ENCODE assay signal across 20 cellular contexts in genomic region chr5:169762338-169763095, GRCh38.
DNase-seq lines count a peak whose midpoint lies in the region; ATAC-seq, FAIRE-seq and TF ChIP-seq lines count a peak whose summit lies in the region.
"Had no signal": no experiment of that assay in that cellular context is flagged by ENCODE, and none has a peak within 500 bp of the region (broad histone marks: within the 10 kb centered on the region; RNA-seq: fewer than 3 reads in every experiment).

No MANE protein-coding gene starts in this region.

- H3K4me1 Mint-ChIP-seq in GM23338, result peaks cover 22% of the 10 kb centered on the region; the same call in 2 of the 3 replicates
- H3K4me1 Mint-ChIP-seq in glutamatergic neuron (ENCODE audit: low read depth, unreplicated experiment), result peaks cover 33% of the 10 kb centered on the region
- H3K4me1 Mint-ChIP-seq: stimulated activated naive CD8-positive, alpha-beta T cell treated with anti-CD3 and anti-CD28 coated beads, Interleukin-15, amount 100 ng/mL, for 72 hours had no signal

- CTCF ChIA-PET in A673 (lab: Charles Lee), result no interaction called here

- FAIRE-seq in RCC 7860 (lab: Jason Lieb, UNC), result no peak
- FAIRE-seq: islet of Langerhans, small intestine had no signal

- H3F3A ChIP-seq in GM23338 (replicated peaks; ENCODE audit: low read depth), result no peaks in the 10 kb centered on the region

- no peaks in the 10 kb centered on the region for H3K9me2 ChIP-seq in GM23338 (ENCODE audit: insufficient read depth)

- peaks cover 2% of the 10 kb centered on the region for H3K27me3 Mint-ChIP-seq in GM23338 (ENCODE audit: insufficient read depth, low read depth, poor library complexity)
- peaks cover 3% of the 10 kb centered on the region for H3K27me3 Mint-ChIP-seq in glutamatergic neuron (ENCODE audit: unreplicated experiment)
- H3K27me3 Mint-ChIP-seq: stimulated activated naive CD8-positive, alpha-beta T cell treated with anti-CD3 and anti-CD28 coated beads, Interleukin-15, amount 100 ng/mL, for 72 hours had no signal

- peak; percentile 44 for DNase-seq in A673 (ENCODE audit: low spot score)
- DNase-seq in GM23338 (ENCODE audit: low spot score), result no peak
- DNase-seq in adipocyte (ENCODE audit: low read depth), result peak; percentile 24
- DNase-seq in glutamatergic neuron, result no peak
- DNase-seq in NCI-H1694 (lab: John Stamatoyannopoulos, UW), result no peak
- no peak for DNase-seq in RCC 7860 (ENCODE audit: low spot score)
- DNase-seq in NCI-H82 treated with DMSO at 0.1 percent for 48 hours (lab: John Stamatoyannopoulos, UW; ENCODE audit: unreplicated experiment), result no peak
- no peak for DNase-seq in RKO (ENCODE audit: low spot score)
- DNase-seq: activated CD4-positive, alpha-beta T cell treated with anti-CD3 and anti-CD28 coated beads, Interleukin-2, amount 50 U/mL, for 48 hours; activated effector memory CD4-positive, alpha-beta T cell treated with Interleukin-2 at 50 U/mL for 16 hours; brain microvascular endothelial cell; DMS153; effector CD8-positive, alpha-beta T cell; ovary; SHP77; small intestine; stimulated activated naive CD8-positive, alpha-beta T cell treated with anti-CD3 and anti-CD28 coated beads, Interleukin-15, amount 100 ng/mL, for 72 hours had no signal

- no peak overlapping the region for H3K4me3 Mint-ChIP-seq in GM23338
- H3K4me3 Mint-ChIP-seq in glutamatergic neuron (ENCODE audit: unreplicated experiment), result no peak overlapping the region
- H3K4me3 Mint-ChIP-seq: stimulated activated naive CD8-positive, alpha-beta T cell treated with anti-CD3 and anti-CD28 coated beads, Interleukin-15, amount 100 ng/mL, for 72 hours had no signal

- TF ChIP-seq CTCF in A673 (conservative IDR thresholded peaks at IDR 0.05; ENCODE audit: low read depth, low read length), result no peak
- no peak for TF ChIP-seq CTCF in GM23338 (conservative IDR thresholded peaks at IDR 0.05; ENCODE audit: low read depth in 2 of 2)
- TF ChIP-seq CTCF in glutamatergic neuron (IDR thresholded peaks at IDR 0.05; ENCODE audit: partially characterized antibody, unreplicated experiment), result no peak

- no peaks in the 10 kb centered on the region for H3K9me3 Mint-ChIP-seq in GM23338
- peaks cover 9% of the 10 kb centered on the region for H3K9me3 Mint-ChIP-seq in glutamatergic neuron (ENCODE audit: unreplicated experiment)
- H3K9me3 Mint-ChIP-seq: stimulated activated naive CD8-positive, alpha-beta T cell treated with anti-CD3 and anti-CD28 coated beads, Interleukin-15, amount 100 ng/mL, for 72 hours had no signal

- POLR2A ChIA-PET in A673 (lab: Charles Lee; ENCODE audit: low non-redundant PET), result no interaction called here

- H3K9ac ChIP-seq in adipocyte (ENCODE audit: low read length), result no peak overlapping the region

- ATAC-seq in GM23338, result no peak
- ATAC-seq: HCT116; stimulated activated naive CD8-positive, alpha-beta T cell treated with anti-CD3 and anti-CD28 coated beads, Interleukin-15, amount 100 ng/mL, for 72 hours had no signal

- H3K4me2 ChIP-seq in GM23338, result no peak overlapping the region

- H3K36me3 Mint-ChIP-seq in GM23338 (ENCODE audit: low read depth) (no peaks in the 10 kb centered on the region), glutamatergic neuron (ENCODE audit: unreplicated experiment) (no peaks in the 10 kb centered on the region)

- no peaks in the 10 kb centered on the region for H3K27me3 ChIP-seq in A673 (replicated peaks; ENCODE audit: insufficient read depth, low read depth, low read length, poor library complexity)
- no peaks in the 10 kb centered on the region for H3K27me3 ChIP-seq in GM23338 (ENCODE audit: insufficient read depth)
- no peaks in the 10 kb centered on the region for H3K27me3 ChIP-seq in adipocyte (replicated peaks; ENCODE audit: control insufficient read depth, insufficient read depth, low read length)
- H3K27me3 ChIP-seq: brain microvascular endothelial cell, ovary, vagina had no signal

- peak overlapping the region; percentile 38; the same call in 1 of the 2 replicates for H3K27ac Mint-ChIP-seq in GM23338
- peak overlapping the region; percentile 41 for H3K27ac Mint-ChIP-seq in glutamatergic neuron (ENCODE audit: unreplicated experiment)
- H3K27ac Mint-ChIP-seq: stimulated activated naive CD8-positive, alpha-beta T cell treated with anti-CD3 and anti-CD28 coated beads, Interleukin-15, amount 100 ng/mL, for 72 hours had no signal

- no peak overlapping the region for H3K27ac ChIP-seq in A673 (ENCODE audit: low read depth, low read length, poor library complexity, severe bottlenecking)
- H3K27ac ChIP-seq in GM23338 (ENCODE audit: low read depth), result no peak overlapping the region
- H3K27ac ChIP-seq: brain microvascular endothelial cell, ovary, vagina had no signal

- H2AFZ ChIP-seq in GM23338, result no peak overlapping the region

- no peaks in the 10 kb centered on the region for H3K9me3 ChIP-seq in A673 (ENCODE audit: low read depth, low read length, poor library complexity, severe bottlenecking)
- no peaks in the 10 kb centered on the region for H3K9me3 ChIP-seq in adipocyte (ENCODE audit: control insufficient read depth, low read length)
- H3K9me3 ChIP-seq: ovary, vagina had no signal

- no peak overlapping the region for H3K4me3 ChIP-seq in A673 (ENCODE audit: low read depth, low read length, poor library complexity, severe bottlenecking)
- no peak overlapping the region for H3K4me3 ChIP-seq in GM23338
- H3K4me3 ChIP-seq in adipocyte (ENCODE audit: low read length), result no peak overlapping the region
- H3K4me3 ChIP-seq: ovary, vagina had no signal

- peaks cover 7% of the 10 kb centered on the region for H3K4me1 ChIP-seq in A673 (ENCODE audit: insufficient read depth, low read length, poor library complexity, severe bottlenecking)
- peaks cover 20% of the 10 kb centered on the region for H3K4me1 ChIP-seq in GM23338 (ENCODE audit: insufficient read depth)
- H3K4me1 ChIP-seq in adipocyte (ENCODE audit: control insufficient read depth, insufficient read depth, low read length), result no peaks in the 10 kb centered on the region
- H3K4me1 ChIP-seq: vagina had no signal

- intact Hi-C loops in A673 (cut with micrococcal nuclease; ENCODE audit: unreplicated experiment), result no loop called here

- no peaks in the 10 kb centered on the region for H3K79me2 ChIP-seq in GM23338 (replicated peaks; ENCODE audit: insufficient read depth)

- no TSS peak for BruUV-seq in A673 (replicated peaks; lab: Mats Ljungman, UMichigan)

- peaks cover 3% of the 10 kb centered on the region; the same call in 1 of the 2 replicates for H4K20me1 ChIP-seq in GM23338 (replicated peaks; ENCODE audit: insufficient read depth)

- H3K36me3 ChIP-seq in A673 (ENCODE audit: insufficient read depth, low read length, poor library complexity, severe bottlenecking) (no peaks in the 10 kb centered on the region), GM23338 (ENCODE audit: insufficient read depth) (no peaks in the 10 kb centered on the region), adipocyte (ENCODE audit: control insufficient read depth, insufficient read depth, low read length, severe bottlenecking) (no peaks in the 10 kb centered on the region)
- H3K36me3 ChIP-seq: brain microvascular endothelial cell, ovary, vagina had no signal

TF ChIP-seq in GM23338, 12 proteins besides CTCF, POLR2A, EP300 and RAD21 (continues in another document):
- no peak for TF ChIP-seq ETS1 (IDR thresholded peaks at IDR 0.05)
- no peak for TF ChIP-seq ZNF331 (CRISPR knock-in tag; IDR thresholded peaks at IDR 0.05; ENCODE audit: low read depth)
- TF ChIP-seq EZH2 (IDR thresholded peaks at IDR 0.05; ENCODE audit: low read depth, unreplicated experiment), result no peak
- TF ChIP-seq EZH2phosphoT487 (IDR thresholded peaks at IDR 0.05; ENCODE audit: unreplicated experiment), result no peak
- TF ChIP-seq ZNF114 (CRISPR knock-in tag; IDR thresholded peaks at IDR 0.05), result no peak
- TF ChIP-seq CREB1 (CRISPR knock-in tag; IDR thresholded peaks at IDR 0.05; ENCODE audit: low read depth), result no peak
- TF ChIP-seq STAT1 (IDR thresholded peaks at IDR 0.05; ENCODE audit: unreplicated experiment), result no peak
- TF ChIP-seq JUNB (IDR thresholded peaks at IDR 0.05; ENCODE audit: unreplicated experiment), result no peak
- TF ChIP-seq NANOG (IDR thresholded peaks at IDR 0.05; ENCODE audit: borderline replicate concordance), result no peak
- TF ChIP-seq REST (IDR thresholded peaks at IDR 0.05; ENCODE audit: unreplicated experiment), result no peak
- TF ChIP-seq POLR2AphosphoS5 (IDR thresholded peaks at IDR 0.05; ENCODE audit: low read depth), result no peak

Comparison
In these comparisons a context has a peak if more than half of its experiments do, and no peak if none do; other contexts are left out.
1. DNase-seq: peak in A673 (single experiment) and adipocyte (single experiment); none in GM23338 (single experiment), glutamatergic neuron (single experiment), NCI-H1694 (single experiment), RCC 7860 (single experiment), NCI-H82 treated with DMSO at 0.1 percent for 48 hours (single experiment) and RKO (single experiment).